Comparison of ENCODE assay signal across 8 cellular contexts in genomic region chr17:29219378-29220047, GRCh38. TPM values are rescaled to one million over a fixed set of nuclear protein-coding genes. Genes with fewer than 3 reads are reported as not detected.
DNase-seq lines count a peak whose midpoint lies in the region; ATAC-seq lines count a peak whose summit lies in the region.

No MANE protein-coding gene starts in this region.

- CTCF ChIA-PET in activated CD4-positive, alpha-beta memory T cell treated with anti-CD3 and anti-CD28 coated beads, Interleukin-2, amount 10 ng/mL, durations not matched to agents 7 days and 5 days (lab: Charles Lee), result interaction anchor here (0.6 to 7.6 kb wide), 24 partner anchors 8 to 456 kb away, joined by 3 to 163 read pairs (median 4); partner anchors contain the start of genes MYO18A and NUFIP2

- H3K36me3 Mint-ChIP-seq in activated CD4-positive, alpha-beta memory T cell treated with anti-CD3 and anti-CD28 coated beads, Interleukin-2, amount 10 ng/mL, durations not matched to agents 7 days and 5 days (ENCODE audit: low read depth), result no peaks in the 10 kb centered on the region

- H3K9me3 Mint-ChIP-seq in activated CD4-positive, alpha-beta memory T cell treated with anti-CD3 and anti-CD28 coated beads, Interleukin-2, amount 10 ng/mL, durations not matched to agents 7 days and 5 days, result no peaks in the 10 kb centered on the region

- DNase-seq in DMS 273 (lab: John Stamatoyannopoulos, UW; ENCODE audit: unreplicated experiment), result peak; percentile 91
- peak; percentile 75 for DNase-seq in NCI-H774 (lab: John Stamatoyannopoulos, UW)
- DNase-seq in activated CD4-positive, alpha-beta memory T cell treated with anti-CD3 and anti-CD28 coated beads, Interleukin-2, amount 10 ng/mL, durations not matched to agents 7 days and 5 days, result peak; percentile 72
- peak; percentile 64 for DNase-seq in effector CD4-positive, alpha-beta T cell
- peak; percentile 95 for DNase-seq in medulla oblongata (ENCODE audit: extremely low spot score)
- peak; percentile 34 for DNase-seq in stimulated activated CD8-positive, alpha-beta memory T cell treated with anti-CD3 and anti-CD28 coated beads, Interleukin-15, amount 100 ng/mL, for 24 hours (ENCODE audit: low read depth)

- peaks cover 4% of the 10 kb centered on the region for H3K27me3 Mint-ChIP-seq in activated CD4-positive, alpha-beta memory T cell treated with anti-CD3 and anti-CD28 coated beads, Interleukin-2, amount 10 ng/mL, durations not matched to agents 7 days and 5 days

- peak; percentile 49 for ATAC-seq in HG02759 (IDR thresholded peaks at IDR 0.05; ENCODE audit: unreplicated experiment)
- no peak for ATAC-seq in GM19328 (IDR thresholded peaks at IDR 0.05; ENCODE audit: unreplicated experiment)

- H3K27ac Mint-ChIP-seq in activated CD4-positive, alpha-beta memory T cell treated with anti-CD3 and anti-CD28 coated beads, Interleukin-2, amount 10 ng/mL, durations not matched to agents 7 days and 5 days, result no peak overlapping the region

- H3K4me3 Mint-ChIP-seq in activated CD4-positive, alpha-beta memory T cell treated with anti-CD3 and anti-CD28 coated beads, Interleukin-2, amount 10 ng/mL, durations not matched to agents 7 days and 5 days, result no peak overlapping the region

- peaks cover 6% of the 10 kb centered on the region for H3K4me1 Mint-ChIP-seq in activated CD4-positive, alpha-beta memory T cell treated with anti-CD3 and anti-CD28 coated beads, Interleukin-2, amount 10 ng/mL, durations not matched to agents 7 days and 5 days

- POLR2A ChIA-PET in activated CD4-positive, alpha-beta memory T cell treated with anti-CD3 and anti-CD28 coated beads, Interleukin-2, amount 10 ng/mL, durations not matched to agents 7 days and 5 days (lab: Charles Lee), result interaction anchor here (1.1 to 1.6 kb wide), 5 partner anchors 22 to 95 kb away, joined by 3 to 9 read pairs (median 4); partner anchors contain the start of gene NUFIP2

RNA-seq across cellular contexts. Expression of gene CRYBA1, which starts 27.1 kb away (rescaled TPM):
- not detected for total RNA-seq in activated CD4-positive, alpha-beta memory T cell treated with anti-CD3 and anti-CD28 coated beads, Interleukin-2, amount 10 ng/mL, durations not matched to agents 7 days and 5 days

RNA-seq across cellular contexts. Expression of gene MYO18A, which starts 39.3 kb away (rescaled TPM):
- 100 to 1,000 TPM in 1 of 2 experiments, 10 to 100 TPM in 1; 92.6 to 100 TPM for total RNA-seq in activated CD4-positive, alpha-beta memory T cell treated with anti-CD3 and anti-CD28 coated beads, Interleukin-2, amount 10 ng/mL, durations not matched to agents 7 days and 5 days

Comparison
In these comparisons a context has a peak if more than half of its experiments do, and no peak if none do; other contexts are left out.
1. DNase-seq: peak in every context shown above with its lines; median percentile 95 in medulla oblongata; 91 in DMS 273; 75 in NCI-H774; 72 in activated CD4-positive, alpha-beta memory T cell treated with anti-CD3 and anti-CD28 coated beads, Interleukin-2, amount 10 ng/mL, durations not matched to agents 7 days and 5 days; 64 in effector CD4-positive, alpha-beta T cell; 34 in stimulated activated CD8-positive, alpha-beta memory T cell treated with anti-CD3 and anti-CD28 coated beads, Interleukin-15, amount 100 ng/mL, for 24 hours.